In genomic region chr2:101768480-101769077, GRCh38 we compare ENCODE assay signal across 1 cellular context.
TF ChIP-seq lines count a peak whose summit lies in the region.

No MANE protein-coding gene starts in this region.

TF ChIP-seq in GM12878, 131 proteins besides CTCF, POLR2A, EP300 and RAD21 (continued from another document):
- TF ChIP-seq, protein P1, sequence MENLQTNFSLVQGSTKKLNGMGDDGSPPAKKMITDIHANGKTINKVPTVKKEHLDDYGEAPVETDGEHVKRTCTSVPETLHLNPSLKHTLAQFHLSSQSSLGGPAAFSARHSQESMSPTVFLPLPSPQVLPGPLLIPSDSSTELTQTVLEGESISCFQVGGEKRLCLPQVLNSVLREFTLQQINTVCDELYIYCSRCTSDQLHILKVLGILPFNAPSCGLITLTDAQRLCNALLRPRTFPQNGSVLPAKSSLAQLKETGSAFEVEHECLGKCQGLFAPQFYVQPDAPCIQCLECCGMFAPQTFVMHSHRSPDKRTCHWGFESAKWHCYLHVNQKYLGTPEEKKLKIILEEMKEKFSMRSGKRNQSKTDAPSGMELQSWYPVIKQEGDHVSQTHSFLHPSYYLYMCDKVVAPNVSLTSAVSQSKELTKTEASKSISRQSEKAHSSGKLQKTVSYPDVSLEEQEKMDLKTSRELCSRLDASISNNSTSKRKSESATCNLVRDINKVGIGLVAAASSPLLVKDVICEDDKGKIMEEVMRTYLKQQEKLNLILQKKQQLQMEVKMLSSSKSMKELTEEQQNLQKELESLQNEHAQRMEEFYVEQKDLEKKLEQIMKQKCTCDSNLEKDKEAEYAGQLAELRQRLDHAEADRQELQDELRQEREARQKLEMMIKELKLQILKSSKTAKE (IDR thresholded peaks at IDR 0.05; ENCODE audit: low read depth, poor library complexity, severe bottlenecking): no peak
- TF ChIP-seq NR2C1 (IDR thresholded peaks at IDR 0.05) (no peak), PAX5 (IDR thresholded peaks at IDR 0.05; ENCODE audit: borderline replicate concordance, low read depth, low read length) (no peak), WRNIP1 (IDR thresholded peaks at IDR 0.05; ENCODE audit: borderline replicate concordance, low read depth, low read length) (no peak), MTA3 (IDR thresholded peaks at IDR 0.05; ENCODE audit: borderline replicate concordance, low read length) (no peak), RFX5 (IDR thresholded peaks at IDR 0.05; ENCODE audit: low read depth, low read length) (no peak)
TF ChIP-seq in GM12878: peak in this region for 0.
